7 cellular contexts compared by ENCODE assay signal in the genomic region with DNA sequence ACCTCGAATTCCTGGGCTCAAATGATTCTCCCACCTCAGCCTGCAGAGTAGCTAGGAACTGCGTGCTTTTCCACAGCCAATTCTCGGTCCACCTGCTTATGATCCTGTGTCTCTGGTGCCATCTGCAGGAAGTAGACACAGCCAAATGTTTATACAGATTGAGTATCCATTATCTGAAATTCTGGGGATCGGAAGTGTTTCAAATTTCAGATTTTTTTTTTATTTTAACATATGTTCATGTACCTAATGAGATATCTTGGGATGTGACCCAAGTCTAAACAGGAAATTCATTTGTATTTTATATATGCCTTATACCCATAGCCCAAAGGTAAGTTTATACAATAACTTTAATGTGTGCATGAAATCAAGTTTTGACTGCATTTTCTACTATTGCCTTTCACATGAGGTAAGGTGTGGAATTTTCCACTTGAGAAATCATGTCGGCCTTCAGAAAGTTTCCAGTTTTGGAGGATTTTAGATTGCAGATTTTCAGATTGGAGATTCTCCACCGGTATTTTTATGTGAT.
DNase-seq lines count a peak whose midpoint lies in the region; ATAC-seq and TF ChIP-seq lines count a peak whose summit lies in the region.

No MANE protein-coding gene starts in this region.

- H3K36me3 ChIP-seq in Caco-2 (ENCODE audit: control insufficient read depth, insufficient read depth, low read length) (no peaks in the 10 kb centered on the region), SJCRH30 (no peaks in the 10 kb centered on the region)

- CTCF ChIA-PET in Caco-2 (lab: Charles Lee) = interaction anchor here (0.7 to 1.5 kb wide), 6 partner anchors 29 to 652 kb away, joined by 3 to 6 read pairs (median 4); no protein-coding TSS in a partner anchor
- CTCF ChIA-PET in HEK293T (lab: Yijun Ruan, JAX) = interaction anchor here (0.7 to 1.8 kb wide), 5 partner anchors 9 to 379 kb away, joined by 5 to 6 read pairs (median 5); no protein-coding TSS in a partner anchor

- H3K27me3 Mint-ChIP-seq in Caco-2 (ENCODE audit: insufficient read depth, unreplicated experiment) = peaks cover 18% of the 10 kb centered on the region

- BruUV-seq in Caco-2 (replicated peaks; lab: Mats Ljungman, UMichigan) = no TSS peak

- POLR2A ChIA-PET in Caco-2 (lab: Charles Lee) = no interaction called here
- POLR2A ChIA-PET in HEK293T (lab: Yijun Ruan, JAX) = no interaction called here

- ATAC-seq in HG02870 (IDR thresholded peaks at IDR 0.05; ENCODE audit: unreplicated experiment) = no peak

- H3K27ac ChIP-seq in SJCRH30 = no peak overlapping the region

- no peaks in the 10 kb centered on the region for H3K9me3 ChIP-seq in Caco-2
- H3K9me3 ChIP-seq in SJCRH30 (replicated peaks) = no peaks in the 10 kb centered on the region

- no peak overlapping the region for H3K4me3 ChIP-seq in Caco-2 (ENCODE audit: low read depth, low read length)
- H3K4me3 ChIP-seq in SJCRH30 = no peak overlapping the region

- H3K9me3 Mint-ChIP-seq in Caco-2 (ENCODE audit: unreplicated experiment) = no peaks in the 10 kb centered on the region

- no peaks in the 10 kb centered on the region for H3K36me3 Mint-ChIP-seq in Caco-2 (ENCODE audit: insufficient read depth, unreplicated experiment)

- H3K4me1 Mint-ChIP-seq in Caco-2 (ENCODE audit: low read depth, unreplicated experiment) = no peaks in the 10 kb centered on the region

- no peak overlapping the region for H3K4me3 Mint-ChIP-seq in Caco-2 (ENCODE audit: unreplicated experiment)

- peak; percentile 59 to 65 for TF ChIP-seq CTCF in Caco-2 (IDR thresholded peaks at IDR 0.05; ENCODE audit: insufficient read depth in 1 of 2, low read depth in 1 of 2, low read length in 1 of 2, severe bottlenecking in 1 of 2, unreplicated experiment in 1 of 2)

- H3K27me3 ChIP-seq in Caco-2 (replicated peaks; ENCODE audit: control insufficient read depth, insufficient read depth, low read length) = no peaks in the 10 kb centered on the region; the same call in 1 of the 2 replicates
- no peaks in the 10 kb centered on the region for H3K27me3 ChIP-seq in SJCRH30

- DNase-seq in Caco-2 (peak; percentile 47 to 49), HEK293T (ENCODE audit: extremely low spot score) (peak; percentile 34), SJCRH30 (peak; percentile 32 to 67), fibroblast of gingiva (ENCODE audit: low read depth) (peak; percentile 53), pons (ENCODE audit: low spot score) (peak; percentile 76), SK-N-DZ (ENCODE audit: low spot score) (no peak)

- H3K4me1 ChIP-seq in Caco-2 (no peaks in the 10 kb centered on the region), SJCRH30 (no peaks in the 10 kb centered on the region)

- H3K27ac Mint-ChIP-seq in Caco-2 (ENCODE audit: unreplicated experiment) = no peak overlapping the region

- intact Hi-C loops in Caco-2 (cut with micrococcal nuclease; ENCODE audit: unreplicated experiment) = loop anchor here (1.0 kb wide), 1 partner anchor 379 kb away; a partner anchor contains a TSS

TF ChIP-seq in HEK293T, 16 proteins besides CTCF, POLR2A, EP300 and RAD21:
- TF ChIP-seq FOXK2 (IDR thresholded peaks at IDR 0.05) (no peak), SUZ12 (IDR thresholded peaks at IDR 0.05) (no peak), CTBP1 (IDR thresholded peaks at IDR 0.05; ENCODE audit: borderline replicate concordance) (no peak), SP1 (IDR thresholded peaks at IDR 0.05) (no peak), ARNT (IDR thresholded peaks at IDR 0.05) (no peak), LEF1 (IDR thresholded peaks at IDR 0.05; ENCODE audit: borderline replicate concordance) (no peak), FOXM1 (IDR thresholded peaks at IDR 0.05; ENCODE audit: borderline replicate concordance) (no peak), ELF4 (IDR thresholded peaks at IDR 0.05) (no peak), TARDBP (IDR thresholded peaks at IDR 0.05) (no peak), NFRKB (IDR thresholded peaks at IDR 0.05) (no peak), HDGF (IDR thresholded peaks at IDR 0.05; ENCODE audit: borderline replicate concordance) (no peak)
